ENCODE assay signal across 9 cellular contexts in genomic region chr5:141701341-141702119, GRCh38. TPM values are rescaled to one million over a fixed set of nuclear protein-coding genes. Genes with fewer than 3 reads are reported as not detected.
A peak's percentile ranks its signal among the peaks of the same experiment; 100 is the strongest.
DNase-seq lines count a peak whose midpoint lies in the region; ATAC-seq and TF ChIP-seq lines count a peak whose summit lies in the region.
"Had no signal": no experiment of that assay in that cellular context is flagged by ENCODE, and none has a peak within 500 bp of the region (broad histone marks: within the 10 kb centered on the region; RNA-seq: fewer than 3 reads in every experiment).

No MANE protein-coding gene starts in this region.

- no peaks in the 10 kb centered on the region for H4K20me1 ChIP-seq in OCI-LY1 (ENCODE audit: insufficient read depth, low read length)

- H3K4me1 Mint-ChIP-seq in progenitor cell of endocrine pancreas (ENCODE audit: low read depth) = peaks cover 6% of the 10 kb centered on the region

- ATAC-seq in GM21423 (IDR thresholded peaks at IDR 0.05; ENCODE audit: unreplicated experiment) (peak; percentile 56), HG02884 (IDR thresholded peaks at IDR 0.05; ENCODE audit: unreplicated experiment) (no peak)

- H3K27me3 Mint-ChIP-seq in progenitor cell of endocrine pancreas = peaks cover 59% of the 10 kb centered on the region

- 0 out of 2 replicates have a peak overlapping the region, but pooled peaks have one; percentile 39 for H3K4me2 ChIP-seq in OCI-LY1 (ENCODE audit: low read length)

- no peaks in the 10 kb centered on the region for H3K9me2 ChIP-seq in OCI-LY1 (ENCODE audit: low read depth, low read length)

- H3K9ac ChIP-seq in OCI-LY1 (ENCODE audit: low read length) (no peak overlapping the region), iPS-20b (ENCODE audit: low read depth, low read length) (no peak overlapping the region)

- H3F3A ChIP-seq in OCI-LY1 (ENCODE audit: insufficient read depth, low read length) = no peaks in the 10 kb centered on the region

- peak; percentile 34 for DNase-seq in GM06990 (ENCODE audit: extremely low read depth, insufficient read length)
- no peak for DNase-seq in NCI-H2171 treated with DMSO at 0.1 percent for 48 hours (lab: John Stamatoyannopoulos, UW)
- no peak for DNase-seq in SIG-M5 (lab: John Stamatoyannopoulos, UW)
- DNase-seq in progenitor cell of endocrine pancreas (ENCODE audit: low spot score, unreplicated experiment) = no peak

- no peaks in the 10 kb centered on the region for H3K9me3 ChIP-seq in OCI-LY1 (ENCODE audit: low read length)
- H3K9me3 ChIP-seq in iPS-20b (ENCODE audit: insufficient read depth, low read depth, low read length) = no peaks in the 10 kb centered on the region
- H3K9me3 ChIP-seq: left lung had no signal

- no peak for TF ChIP-seq CTCF in GM06990 (IDR thresholded peaks at IDR 0.05; ENCODE audit: insufficient read depth, low read length, poor library complexity, severe bottlenecking)
- no peak for TF ChIP-seq CTCF in OCI-LY1 (IDR thresholded peaks at IDR 0.05; ENCODE audit: low read length)
- TF ChIP-seq CTCF in progenitor cell of endocrine pancreas (IDR thresholded peaks at IDR 0.05; ENCODE audit: unreplicated experiment) = no peak

- H3K36me3 ChIP-seq in GM06990 (ENCODE audit: control insufficient read depth, insufficient read depth, low read length) = no peaks in the 10 kb centered on the region
- H3K36me3 ChIP-seq in OCI-LY1 (ENCODE audit: insufficient read depth, low read length) = no peaks in the 10 kb centered on the region
- no peaks in the 10 kb centered on the region for H3K36me3 ChIP-seq in iPS-20b (ENCODE audit: insufficient read depth, low read depth, low read length)
- H3K36me3 ChIP-seq: left lung had no signal

- no peak overlapping the region for H2AFZ ChIP-seq in OCI-LY1 (ENCODE audit: low read length)

- no peak overlapping the region for H3K4me3 Mint-ChIP-seq in progenitor cell of endocrine pancreas (ENCODE audit: low read depth)

- H3K4me1 ChIP-seq in OCI-LY1 (ENCODE audit: insufficient read depth, low read length, severe bottlenecking) = peaks cover 5% of the 10 kb centered on the region
- H3K4me1 ChIP-seq in iPS-20b (ENCODE audit: insufficient read depth, low read length) = peaks cover 9% of the 10 kb centered on the region; the same call in 1 of the 2 replicates

- no peaks in the 10 kb centered on the region for H3K79me2 ChIP-seq in OCI-LY1 (ENCODE audit: insufficient read depth, low read length)

- H3K27me3 ChIP-seq in GM06990 (replicated peaks; ENCODE audit: control insufficient read depth, insufficient read depth, low read length) = peaks cover 6% of the 10 kb centered on the region
- H3K27me3 ChIP-seq in OCI-LY1 (ENCODE audit: insufficient read depth, low read length) = no peaks in the 10 kb centered on the region; the same call in 1 of the 2 replicates
- peaks cover 66% of the 10 kb centered on the region for H3K27me3 ChIP-seq in iPS-20b (ENCODE audit: insufficient read depth, low read length)

- H3K27ac Mint-ChIP-seq in progenitor cell of endocrine pancreas = no peak overlapping the region

- no peaks in the 10 kb centered on the region for H3K9me3 Mint-ChIP-seq in progenitor cell of endocrine pancreas (ENCODE audit: low read depth)

- H3K4me3 ChIP-seq in GM06990 (replicated peaks; ENCODE audit: low read depth, low read length) (peak overlapping the region; percentile 56), OCI-LY1 (ENCODE audit: low read depth, low read length, poor library complexity, severe bottlenecking) (no peak overlapping the region), iPS-20b (ENCODE audit: low read length) (peak overlapping the region; percentile 87; the same call in 1 of the 2 replicates)

- no peaks in the 10 kb centered on the region for H3K36me3 Mint-ChIP-seq in progenitor cell of endocrine pancreas (ENCODE audit: insufficient read depth)

- H3K27ac ChIP-seq in OCI-LY1 (ENCODE audit: low read depth, low read length, poor library complexity, severe bottlenecking) = no peak overlapping the region
- no peak overlapping the region for H3K27ac ChIP-seq in iPS-20b (ENCODE audit: low read length)

RNA-seq across cellular contexts. Expression of gene ARAP3, which starts 19.5 kb away (rescaled TPM):
- 6.2 and 6.4 TPM in 2 replicates for total RNA-seq in progenitor cell of endocrine pancreas

RNA-seq across cellular contexts. Expression of gene FCHSD1, which starts 50.3 kb away (rescaled TPM):
- total RNA-seq in progenitor cell of endocrine pancreas = 27.7 and 30.7 TPM in 2 replicates
